10 cellular contexts compared by ENCODE assay signal in the genomic region with DNA sequence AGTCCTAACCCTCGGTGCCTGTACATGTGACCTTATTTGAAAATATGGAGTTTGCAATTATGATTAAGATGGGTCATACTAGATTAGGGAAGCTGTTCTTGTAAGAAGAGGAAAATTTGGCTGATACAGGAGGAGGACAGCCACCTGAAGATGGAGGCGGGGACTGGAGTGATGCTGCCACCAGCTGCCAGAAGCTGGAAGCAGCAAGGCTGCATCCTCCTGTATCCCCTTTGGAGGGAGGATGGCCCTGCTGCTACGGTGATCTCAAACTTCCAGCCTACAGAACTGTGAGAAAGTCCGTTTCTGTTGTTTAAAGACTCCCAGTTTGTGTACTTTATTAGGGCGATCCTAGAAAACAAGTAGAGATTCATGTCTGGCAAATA. TPM values are rescaled to one million over a fixed set of nuclear protein-coding genes. Genes with fewer than 3 reads are reported as not detected.
DNase-seq lines count a peak whose midpoint lies in the region; ATAC-seq, FAIRE-seq and TF ChIP-seq lines count a peak whose summit lies in the region.
"Not testable (repeated sequence)": the region's sequence is repeated elsewhere in the genome, so short reads cannot be mapped to it uniquely, and the experiment has no call there.
"Had no signal": no experiment of that assay in that cellular context is flagged by ENCODE, and none has a peak within 500 bp of the region (broad histone marks: within the 10 kb centered on the region; RNA-seq: fewer than 3 reads in every experiment).

No MANE protein-coding gene starts in this region.

- not testable (repeated sequence) for H4K91ac ChIP-seq in H1 (replicated peaks; ENCODE audit: insufficient read length, low read length)

- TF ChIP-seq CTCF in CD4-positive, alpha-beta T cell (IDR thresholded peaks at IDR 0.05); lower lobe of right lung (IDR thresholded peaks at IDR 0.05): not testable (repeated sequence)
- TF ChIP-seq CTCF in SK-N-SH (IDR thresholded peaks at IDR 0.05) (peak; percentile 55), H1 (IDR thresholded peaks at IDR 0.05; ENCODE audit: control extremely low read depth in 1 of 3, insufficient read depth in 1 of 3, low read depth in 1 of 3, low read length in 3 of 3) (peak; percentile 11 to 55 (median 41))

- H2AK5ac ChIP-seq in H1 (ENCODE audit: low read depth, low read length): not testable (repeated sequence)

- not testable (repeated sequence) for H4K5ac ChIP-seq in H1 (ENCODE audit: insufficient read length, low read depth, low read length)

- TF ChIP-seq POLR2A in H1 (IDR thresholded peaks at IDR 0.05; ENCODE audit: control extremely low read depth in 1 of 2, low read depth in 2 of 2, low read length in 2 of 2): not testable (repeated sequence)

- H3K79me1 ChIP-seq in H1 (ENCODE audit: low read depth, low read length): not testable (repeated sequence)

- not testable (repeated sequence) for H3K9me3 ChIP-seq in CD4-positive, alpha-beta T cell (ENCODE audit: control insufficient read depth, low read length); SK-N-SH; H1 (ENCODE audit: insufficient read depth in 2 of 2, low read depth in 1 of 2, low read length in 1 of 2); lower lobe of right lung; skeletal muscle satellite cell (replicated peaks; ENCODE audit: low read length)

- not testable (repeated sequence) for H2BK5ac ChIP-seq in H1 (ENCODE audit: low read depth, low read length)

- not testable (repeated sequence) for H2BK12ac ChIP-seq in H1 (ENCODE audit: low read depth, low read length)

- intact Hi-C loops in CD4-positive, alpha-beta T cell (cut with DNase I, micrococcal nuclease): loop anchor here in 1 of 2 experiments (2.0 kb wide), 1 partner anchor 423 kb away; no protein-coding TSS in a partner anchor
- intact Hi-C loops in activated naive CD4-positive, alpha-beta T cell treated with anti-CD3 and anti-CD28 coated beads for 36 hours (cut with micrococcal nuclease); lower lobe of right lung (cut with DNase I): not testable (repeated sequence)

- not testable (repeated sequence) for H3K14ac ChIP-seq in H1 (ENCODE audit: insufficient read length)

- not testable (repeated sequence) for H3K27ac ChIP-seq in CD4-positive, alpha-beta T cell (ENCODE audit: low read depth, low read length); SK-N-SH (ENCODE audit: low read depth in 2 of 2, low read length in 1 of 2); H1 (ENCODE audit: low read depth, low read length)
- peak overlapping the region; percentile 87 for H3K27ac ChIP-seq in lower lobe of right lung

- H3K4me1 ChIP-seq in SK-N-SH (ENCODE audit: control insufficient read depth in 1 of 2, insufficient read depth in 2 of 2, low read depth in 1 of 2, low read length in 1 of 2); H1 (replicated peaks in 1 of 4; ENCODE audit: control insufficient read depth in 3 of 4, insufficient read depth in 4 of 4, low read length in 3 of 4); skeletal muscle satellite cell (ENCODE audit: control insufficient read depth, insufficient read depth, low read length): not testable (repeated sequence)
- peaks cover 14% of the 10 kb centered on the region for H3K4me1 ChIP-seq in lower lobe of right lung

- not testable (repeated sequence) for H4K8ac ChIP-seq in H1 (ENCODE audit: extremely low read depth, insufficient read depth, low read length)

- not testable (repeated sequence) for H2BK120ac ChIP-seq in H1 (replicated peaks; ENCODE audit: low read depth, low read length)

- peaks cover 21% of the 10 kb centered on the region for H3K79me2 ChIP-seq in SK-N-SH (ENCODE audit: insufficient read depth)
- H3K79me2 ChIP-seq in H1 (ENCODE audit: control insufficient read depth in 1 of 2, insufficient read depth in 2 of 2, low read length in 2 of 2): not testable (repeated sequence)

- H3K18ac ChIP-seq in H1 (ENCODE audit: extremely low read depth, low read length): not testable (repeated sequence)

- H3K27ac Mint-ChIP-seq in CD4-positive, alpha-beta T cell: peak overlapping the region; percentile 76
- H3K27ac Mint-ChIP-seq in activated naive CD4-positive, alpha-beta T cell treated with anti-CD3 and anti-CD28 coated beads for 36 hours: not testable (repeated sequence)

- H3F3A ChIP-seq in SK-N-SH (replicated peaks; ENCODE audit: insufficient read depth): not testable (repeated sequence)

- FAIRE-seq in H1 (lab: Jason Lieb, UNC): peak; percentile 50

- not testable (repeated sequence) for H3K36me3 Mint-ChIP-seq in CD4-positive, alpha-beta T cell (ENCODE audit: low read depth); activated naive CD4-positive, alpha-beta T cell treated with anti-CD3 and anti-CD28 coated beads for 36 hours (ENCODE audit: low read depth)

- not testable (repeated sequence) for H3K56ac ChIP-seq in H1 (replicated peaks; ENCODE audit: insufficient read length, low read depth, low read length)

- not testable (repeated sequence) for H2BK15ac ChIP-seq in H1 (ENCODE audit: low read length)

- POLR2A ChIA-PET in CD4-positive, alpha-beta T cell (lab: Charles Lee); SK-N-SH (lab: Yijun Ruan, JAX); H1 (lab: Charles Lee; ENCODE audit: partially characterized antibody): not testable (repeated sequence)

- not testable (repeated sequence) for TF ChIP-seq EP300 in SK-N-SH (IDR thresholded peaks at IDR 0.05; ENCODE audit: borderline replicate concordance in 1 of 2, low read depth in 1 of 2, low read length in 1 of 2); H1 (IDR thresholded peaks at IDR 0.05; ENCODE audit: borderline replicate concordance in 1 of 2, low read depth in 2 of 2, low read length in 2 of 2)

- not testable (repeated sequence) for H3K23ac ChIP-seq in H1 (ENCODE audit: insufficient read length)

- H3K9me2 ChIP-seq in SK-N-SH: not testable (repeated sequence)

- TF ChIP-seq RAD21 in SK-N-SH (IDR thresholded peaks at IDR 0.05; ENCODE audit: low read length) (peak; percentile 54), H1 (IDR thresholded peaks at IDR 0.05 in 1 of 2, conservative IDR thresholded peaks at IDR 0.05 in 1 of 2; ENCODE audit: low read depth in 2 of 2, low read length in 2 of 2) (peak; percentile 46 to 60)

- WGBS in SK-N-SH (ENCODE audit: low lambda C conversion rate): 9% methylated on average over 4 of the region's 5 CpGs
- 50% methylated on average over 5 of the region's 5 CpGs; no CpG with 5 or more reads in 1 of the 2 experiments for WGBS in H1 (ENCODE audit: extremely low coverage in 1 of 2, insufficient coverage in 1 of 2, insufficient read length in 1 of 2, insufficient replicate concordance in 2 of 2, low coverage in 1 of 2, low lambda C conversion rate in 2 of 2, missing lambda C conversion rate in 1 of 2), 2 experiments

- not testable (repeated sequence) for H3K4ac ChIP-seq in H1 (replicated peaks; ENCODE audit: insufficient read length, low read depth, low read length)

- ATAC-seq in CD4-positive, alpha-beta T cell (ENCODE audit: poor library complexity); lower lobe of right lung: not testable (repeated sequence)
- ATAC-seq in GM18868 (IDR thresholded peaks at IDR 0.05; ENCODE audit: unreplicated experiment): peak; percentile 23

- peaks cover 20% of the 10 kb centered on the region for H3K4me1 Mint-ChIP-seq in CD4-positive, alpha-beta T cell (ENCODE audit: low read depth)
- peaks cover 22% of the 10 kb centered on the region for H3K4me1 Mint-ChIP-seq in activated naive CD4-positive, alpha-beta T cell treated with anti-CD3 and anti-CD28 coated beads for 36 hours (ENCODE audit: low read depth)

- peak overlapping the region; percentile 83 for H3K4me2 ChIP-seq in SK-N-SH
- peak overlapping the region; percentile 4 to 52; a peak in 1 of 4 replicates for H3K4me2 ChIP-seq in H1 (ENCODE audit: insufficient read depth in 1 of 2, low read depth in 2 of 2, low read length in 2 of 2)
- H3K4me2 ChIP-seq in skeletal muscle satellite cell (ENCODE audit: low read length): peak overlapping the region; percentile 99

- DNase-seq in CD4-positive, alpha-beta T cell; SK-N-SH; activated naive CD4-positive, alpha-beta T cell treated with anti-CD3 and anti-CD28 coated beads for 36 hours; H1 (ENCODE audit: low read depth in 1 of 2, low spot score in 2 of 2); lower lobe of right lung: not testable (repeated sequence)
- DNase-seq in NCI-H1092 treated with DMSO at 0.1 percent for 48 hours (lab: John Stamatoyannopoulos, UW): peak; percentile 31

- CTCF ChIA-PET in CD4-positive, alpha-beta T cell (lab: Charles Lee): interaction anchor here (0.7 to 0.8 kb wide), 2 partner anchors 18 to 380 kb away, joined by 3 read pairs; no protein-coding TSS in a partner anchor
- CTCF ChIA-PET in SK-N-SH (lab: Yijun Ruan, JAX): interaction anchor here (0.6 to 2.4 kb wide), 27 partner anchors 9 to 1636 kb away, joined by 3 to 37 read pairs (median 4); partner anchors contain the start of gene TNFRSF19
- CTCF ChIA-PET in activated naive CD4-positive, alpha-beta T cell treated with anti-CD3 and anti-CD28 coated beads for 36 hours (lab: Charles Lee): interaction anchor here (0.5 to 2.2 kb wide), 11 partner anchors 9 to 423 kb away, joined by 3 to 5 read pairs (median 3); no protein-coding TSS in a partner anchor
- CTCF ChIA-PET in H1 (lab: Charles Lee; ENCODE audit: partially characterized antibody): interaction anchor here (0.6 to 3.2 kb wide), 28 partner anchors 8 to 677 kb away, joined by 3 to 19 read pairs (median 4); no protein-coding TSS in a partner anchor

- not testable (repeated sequence) for H3K36me3 ChIP-seq in SK-N-SH (replicated peaks in 1 of 2; ENCODE audit: control insufficient read depth in 1 of 2, insufficient read depth in 2 of 2, low read length in 1 of 2); H1 (ENCODE audit: control insufficient read depth in 2 of 4, insufficient read depth in 4 of 4, low read length in 3 of 4); lower lobe of right lung; skeletal muscle satellite cell (ENCODE audit: insufficient read depth, low read length)

- H3K4me3 Mint-ChIP-seq in CD4-positive, alpha-beta T cell: peak overlapping the region; percentile 94
- H3K4me3 Mint-ChIP-seq in activated naive CD4-positive, alpha-beta T cell treated with anti-CD3 and anti-CD28 coated beads for 36 hours: peak overlapping the region; percentile 81

- H3K9me3 Mint-ChIP-seq in CD4-positive, alpha-beta T cell; activated naive CD4-positive, alpha-beta T cell treated with anti-CD3 and anti-CD28 coated beads for 36 hours: not testable (repeated sequence)

- H2AFZ ChIP-seq in SK-N-SH (ENCODE audit: low read depth) (peak overlapping the region; percentile 86), H1 (ENCODE audit: low read length) (0 out of 2 replicates have a peak overlapping the region, but pooled peaks have one; percentile 88)

- H3K27me3 ChIP-seq in CD4-positive, alpha-beta T cell (ENCODE audit: control insufficient read depth, insufficient read depth, low read length); SK-N-SH (ENCODE audit: insufficient read depth); H1 (replicated peaks in 1 of 4; ENCODE audit: control insufficient read depth in 3 of 4, extremely low read depth in 1 of 4, insufficient read depth in 3 of 4, low read length in 3 of 4); lower lobe of right lung (ENCODE audit: low read depth); skeletal muscle satellite cell (ENCODE audit: control insufficient read depth, insufficient read depth, low read length): not testable (repeated sequence)

- not testable (repeated sequence) for H4K20me1 ChIP-seq in SK-N-SH (ENCODE audit: insufficient read depth); H1 (replicated peaks in 1 of 2; ENCODE audit: control insufficient read depth in 1 of 2, insufficient read depth in 2 of 2, low read length in 2 of 2)

- H2BK20ac ChIP-seq in H1 (ENCODE audit: low read length): not testable (repeated sequence)

- H3K9ac ChIP-seq in SK-N-SH; H1 (replicated peaks in 1 of 4; ENCODE audit: extremely low read depth in 1 of 4, low read depth in 3 of 4, low read length in 3 of 4): not testable (repeated sequence)
- H3K9ac ChIP-seq in skeletal muscle satellite cell (ENCODE audit: low read depth, low read length): peak overlapping the region; percentile 65

- not testable (repeated sequence) for H3K27me3 Mint-ChIP-seq in CD4-positive, alpha-beta T cell; activated naive CD4-positive, alpha-beta T cell treated with anti-CD3 and anti-CD28 coated beads for 36 hours (ENCODE audit: low read depth)

- H3K4me3 ChIP-seq in SK-N-SH (ENCODE audit: low read depth in 2 of 2, low read length in 1 of 2) (peak overlapping the region; percentile 77 to 92), lower lobe of right lung (peak overlapping the region; percentile 72), skeletal muscle satellite cell (ENCODE audit: low read length) (peak overlapping the region; percentile 96)
- not testable (repeated sequence) for H3K4me3 ChIP-seq in H1 (ENCODE audit: extremely low read depth in 1 of 4, insufficient read depth in 2 of 4, low read depth in 3 of 4, low read length in 4 of 4)

- not testable (repeated sequence) for H3K23me2 ChIP-seq in H1 (ENCODE audit: low read depth, low read length)

RNA-seq across cellular contexts. Expression of gene MIPEP, which starts 1.0 kb away (rescaled TPM):
- total RNA-seq in CD4-positive, alpha-beta T cell: 1 to 10 TPM; 3.9 to 4.8 TPM
- polyA plus RNA-seq in SK-N-SH (2012; rRNA removed) (10.4 and 12.7 TPM in 2 replicates), H1 (2011; rRNA removed) (18.0 and 24.0 TPM in 2 replicates)
- polyA plus RNA-seq in SK-N-SH (2012; cell fraction: cytosol; rRNA removed): 13.0 and 16.1 TPM in 2 replicates
- 11.3 and 15.6 TPM in 2 replicates for polyA plus RNA-seq in SK-N-SH (2012; cell fraction: nucleus; rRNA removed)
- total RNA-seq in activated naive CD4-positive, alpha-beta T cell treated with anti-CD3 and anti-CD28 coated beads for 36 hours: 10 to 100 TPM; 15.4 to 17.0 TPM
- 23.8 and 24.2 TPM in 2 replicates for total RNA-seq in H1 (2021; fragmentation: NEBNext Ultra II Directional; extraction: Animal tissue kit (Norgen Biotek cat#: 25700))
- polyA plus RNA-seq in H1 (2011; cell fraction: cytosol; rRNA removed): 17.7 TPM
- polyA plus RNA-seq in H1 (2011; cell fraction: nucleus; rRNA removed): 21.8 TPM
- 27.0 to 42.2 TPM (median 33.4 TPM) in 4 replicates for polyA plus RNA-seq in H1 (2012, experiment 1 of 2)
- polyA plus RNA-seq in H1 (2012, experiment 2 of 2): 15.4 TPM
- 22.8 TPM for polyA plus RNA-seq in H1 (2013, experiment 1 of 2)
- 20.2 TPM for polyA plus RNA-seq in H1 (2013, experiment 2 of 2)
- 18.4 and 20.3 TPM in 2 replicates for polyA minus RNA-seq in H1 (2011; rRNA and poly(A)+ RNA removed)
- polyA minus RNA-seq in H1 (2011; cell fraction: cytosol; rRNA and poly(A)+ RNA removed): 7.6 TPM
- 22.2 TPM for polyA minus RNA-seq in H1 (2011; cell fraction: nucleus; rRNA and poly(A)+ RNA removed)
- 18.4 TPM for total RNA-seq in lower lobe of right lung
- 22.8 and 23.2 TPM in 2 replicates for total RNA-seq in skeletal muscle satellite cell (2012; rRNA removed)

RNA-seq across cellular contexts. Expression of gene C1QTNF9B, which starts 7.1 kb away (rescaled TPM):
- total RNA-seq in CD4-positive, alpha-beta T cell: not detected
- polyA plus RNA-seq in SK-N-SH (2012; rRNA removed): not detected in 2 replicates
- polyA plus RNA-seq in SK-N-SH (2012; cell fraction: cytosol; rRNA removed): not detected in 2 replicates
- polyA plus RNA-seq in SK-N-SH (2012; cell fraction: nucleus; rRNA removed): 0.10 and 0.20 TPM in 2 replicates
- not detected for total RNA-seq in activated naive CD4-positive, alpha-beta T cell treated with anti-CD3 and anti-CD28 coated beads for 36 hours
- total RNA-seq in H1 (2021; fragmentation: NEBNext Ultra II Directional; extraction: Animal tissue kit (Norgen Biotek cat#: 25700)): not detected in 2 replicates
- polyA plus RNA-seq in H1 (2011; rRNA removed): 0.09 and 0.11 TPM in 2 replicates
- 0.34 TPM for polyA plus RNA-seq in H1 (2011; cell fraction: cytosol; rRNA removed)
- 0.39 TPM for polyA plus RNA-seq in H1 (2011; cell fraction: nucleus; rRNA removed)
- polyA plus RNA-seq in H1 (2012, experiment 1 of 2): 0.23 to 0.50 TPM (median 0.29 TPM) in 3 of 4 replicates, not detected in the other
- not detected for polyA plus RNA-seq in H1 (2012, experiment 2 of 2)
- polyA plus RNA-seq in H1 (2013, experiment 1 of 2): 0.08 TPM
- not detected for polyA plus RNA-seq in H1 (2013, experiment 2 of 2)
- not detected in 2 replicates for polyA minus RNA-seq in H1 (2011; rRNA and poly(A)+ RNA removed)
- not detected for polyA minus RNA-seq in H1 (2011; cell fraction: cytosol; rRNA and poly(A)+ RNA removed)
- polyA minus RNA-seq in H1 (2011; cell fraction: nucleus; rRNA and poly(A)+ RNA removed): not detected
- total RNA-seq in lower lobe of right lung: not detected
- total RNA-seq in skeletal muscle satellite cell (2012; rRNA removed): not detected in 2 replicates
- total RNA-seq: glomerular endothelial cell, pulmonary artery endothelial cell had no signal

Comparison
In these comparisons a context has a peak if more than half of its experiments do, and no peak if none do; other contexts are left out.
1. H3K4me2 ChIP-seq: peak in every context shown above with its lines; median percentile 99 in skeletal muscle satellite cell; 83 in SK-N-SH; 28 in H1.